Comparison of ENCODE assay signal across 8 cellular contexts in the genomic region with DNA sequence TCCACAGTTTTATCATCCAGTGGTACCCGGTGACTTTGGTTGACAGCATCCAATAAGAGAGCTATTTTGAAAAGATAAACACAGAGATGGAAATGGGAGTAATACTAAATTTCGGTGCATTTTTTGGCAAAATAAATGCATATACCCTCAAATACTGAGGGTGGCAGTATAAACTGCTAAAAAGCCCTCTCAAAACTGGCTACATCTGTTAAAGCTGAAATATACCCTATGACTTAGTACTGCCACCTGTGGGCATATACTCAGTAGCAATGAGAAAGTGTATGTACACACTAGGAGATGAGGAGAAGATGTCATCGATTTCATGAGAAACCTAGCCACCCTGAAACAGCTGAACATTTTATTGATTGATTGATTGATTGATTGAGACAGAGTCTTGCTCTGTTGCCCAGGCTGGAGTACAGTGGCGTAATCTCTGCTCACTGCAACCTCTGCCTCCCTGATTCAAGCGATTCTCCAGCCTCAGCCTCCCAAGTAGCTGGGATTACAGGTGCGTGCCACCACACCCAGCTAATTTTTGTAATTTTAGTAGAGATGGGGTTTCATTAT. TPM values are rescaled to one million over a fixed set of nuclear protein-coding genes. Genes with fewer than 3 reads are reported as not detected.
DNase-seq lines count a peak whose midpoint lies in the region; ATAC-seq and TF ChIP-seq lines count a peak whose summit lies in the region.

No MANE protein-coding gene starts in this region.

- no peak overlapping the region for H2BK120ac ChIP-seq in IMR-90 (ENCODE audit: low read depth, low read length)

- no peak overlapping the region for H3K23ac ChIP-seq in IMR-90 (ENCODE audit: low read depth, low read length)

- H3K36me3 ChIP-seq in ACC112 (ENCODE audit: insufficient read depth, low read length) (no peaks in the 10 kb centered on the region), IMR-90 (ENCODE audit: control insufficient read depth, insufficient read depth, low read length) (no peaks in the 10 kb centered on the region), vagina (no peaks in the 10 kb centered on the region)

- H3K4me3 Mint-ChIP-seq in T-helper 17 cell, result no peak overlapping the region

- dilution Hi-C loops in IMR-90 (cut with HindIII; ENCODE audit: low sequenced_read_pairs, unreplicated experiment), result no loop called here

- DNase-seq in GM10248 (ENCODE audit: extremely low spot score) (peak; percentile 50), IMR-90 (peak; percentile 63), T-helper 17 cell (no peak), left ventricle myocardium superior (no peak), vagina (ENCODE audit: extremely low spot score in 2 of 2) (no peak), lower leg skin (ENCODE audit: low spot score in 2 of 2) (no peak)

- H3K9me3 ChIP-seq in IMR-90 (ENCODE audit: control insufficient read depth, insufficient read depth, low read length) (no peaks in the 10 kb centered on the region), T-helper 17 cell (ENCODE audit: control insufficient read depth, low read length, poor library complexity, severe bottlenecking) (no peaks in the 10 kb centered on the region), vagina (no peaks in the 10 kb centered on the region)

- H4K8ac ChIP-seq in IMR-90 (ENCODE audit: low read depth in 2 of 2, low read length in 2 of 2), result no peak overlapping the region

- peaks cover 4% of the 10 kb centered on the region for H3K4me1 Mint-ChIP-seq in T-helper 17 cell

- no peaks in the 10 kb centered on the region for H3K79me2 ChIP-seq in ACC112 (ENCODE audit: control insufficient read depth, insufficient read depth, low read length, unreplicated experiment)

- BruUV-seq in IMR-90 (replicated peaks; lab: Mats Ljungman, UMichigan), result no TSS peak

- H3K27me3 ChIP-seq in ACC112 (ENCODE audit: insufficient read depth, low read length) (peaks cover 6% of the 10 kb centered on the region), IMR-90 (ENCODE audit: control insufficient read depth, insufficient read depth, low read length) (peaks cover 15% of the 10 kb centered on the region), vagina (no peaks in the 10 kb centered on the region)

- ATAC-seq in IMR-90 (ENCODE audit: low read depth) (peak; percentile 94), T-helper 17 cell (peak; percentile 100), left ventricle myocardium superior (peak; percentile 25), HG03025 (IDR thresholded peaks at IDR 0.05; ENCODE audit: low FRiP score, unreplicated experiment) (no peak)

- no peak overlapping the region for H3K4me2 ChIP-seq in IMR-90 (ENCODE audit: low read depth, low read length)

- no peak overlapping the region for H3K18ac ChIP-seq in IMR-90 (ENCODE audit: low read depth, low read length)

- no CpG with 5 or more reads among the region's 6 CpGs for WGBS in IMR-90 (ENCODE audit: extremely low coverage in 2 of 2, insufficient read length in 1 of 2), 2 experiments
- WGBS in lower leg skin, 2 donors, result 77 to 78% methylated on average over 6 of the region's 6 CpGs

- peak overlapping the region; percentile 58 for H3K4me3 ChIP-seq in ACC112 (ENCODE audit: low read depth, low read length)
- H3K4me3 ChIP-seq in IMR-90 (ENCODE audit: insufficient read depth, low read depth, low read length), result no peak overlapping the region
- no peak overlapping the region for H3K4me3 ChIP-seq in vagina
- no peak overlapping the region for H3K4me3 ChIP-seq in lower leg skin (ENCODE audit: low read depth, poor library complexity, severe bottlenecking)

- in situ Hi-C loops in IMR-90 (cut with MboI; ENCODE audit: low sequenced_read_pairs), result no loop called here

- TF ChIP-seq RAD21 in IMR-90 (IDR thresholded peaks at IDR 0.05; ENCODE audit: low read length), result peak; percentile 60

- no peaks in the 10 kb centered on the region for H3K36me3 Mint-ChIP-seq in T-helper 17 cell (ENCODE audit: low read depth)

- H2BK15ac ChIP-seq in IMR-90 (ENCODE audit: low read depth, low read length), result no peak overlapping the region

- H4K20me1 ChIP-seq in IMR-90 (ENCODE audit: insufficient read depth, low read length), result no peaks in the 10 kb centered on the region

- H4K5ac ChIP-seq in IMR-90 (ENCODE audit: low read depth, low read length), result no peak overlapping the region

- POLR2A ChIA-PET in GM10248 (lab: Yijun Ruan, JAX), result no interaction called here
- POLR2A ChIA-PET in IMR-90 (lab: Charles Lee; ENCODE audit: unreplicated experiment), result interaction anchor here (0.6 kb wide), 1 partner anchor 146 kb away, joined by 3 read pairs; no protein-coding TSS in a partner anchor

- no peak overlapping the region for H3K56ac ChIP-seq in IMR-90 (ENCODE audit: extremely low read depth, insufficient read depth, low read length)

- no peak overlapping the region for H3K14ac ChIP-seq in IMR-90 (replicated peaks; ENCODE audit: low read depth, low read length)

- H2AFZ ChIP-seq in ACC112 (ENCODE audit: low read length, unreplicated experiment) (peak overlapping the region; percentile 98), IMR-90 (replicated peaks; ENCODE audit: low read length, poor library complexity) (no peak overlapping the region)

- intact Hi-C loops in IMR-90 (cut with micrococcal nuclease), result loop anchor here (1.0 to 2.0 kb wide), 2 partner anchors 73 to 171 kb away; no protein-coding TSS in a partner anchor
- intact Hi-C loops in left ventricle myocardium superior (cut with micrococcal nuclease), result no loop called here
- intact Hi-C loops in vagina (cut with DNase I), result no loop called here
- intact Hi-C loops in lower leg skin (cut with DNase I; ENCODE audit: low total_unique reads), result no loop called here

- no peak overlapping the region for H2AK9ac ChIP-seq in IMR-90 (replicated peaks; ENCODE audit: low read depth, low read length, poor library complexity)

- CTCF ChIA-PET in GM10248 (lab: Yijun Ruan, JAX) (interaction anchor here (0.8 to 3.4 kb wide), 10 partner anchors 8 to 171 kb away, joined by 3 to 16 read pairs (median 4); partner anchors contain the start of gene TMEM128), IMR-90 (lab: Yijun Ruan, JAX) (interaction anchor here (0.5 to 2.8 kb wide), 17 partner anchors 8 to 179 kb away, joined by 3 to 19 read pairs (median 4); partner anchors contain the start of genes LYAR, TMEM128 and ZBTB49)

- no peak overlapping the region for H3K9ac ChIP-seq in IMR-90 (ENCODE audit: low read depth, low read length)

- TF ChIP-seq CTCF in GM10248 (IDR thresholded peaks at IDR 0.05; ENCODE audit: control extremely low read depth, extremely low read depth, low read depth, missing control alignments) (peak; percentile 16), IMR-90 (conservative IDR thresholded peaks at IDR 0.05; ENCODE audit: low read depth, low read length) (peak; percentile 59), vagina (IDR thresholded peaks at IDR 0.05) (peak in 2 of 3 experiments; percentile 6 to 40), lower leg skin (IDR thresholded peaks at IDR 0.05) (no peak)

- no peak overlapping the region for H4K91ac ChIP-seq in IMR-90 (ENCODE audit: insufficient read depth, low read depth, low read length)

- H3K4me1 ChIP-seq in ACC112 (ENCODE audit: control insufficient read depth, insufficient read depth, low read length, unreplicated experiment) (peaks cover 8% of the 10 kb centered on the region), IMR-90 (ENCODE audit: control insufficient read depth, insufficient read depth, low read length) (peaks cover 1% of the 10 kb centered on the region; the same call in 1 of the 2 replicates), vagina (no peaks in the 10 kb centered on the region)

- no peaks in the 10 kb centered on the region for H3K79me1 ChIP-seq in IMR-90 (ENCODE audit: low read depth in 1 of 2, low read length in 2 of 2)

- H3K27ac ChIP-seq in ACC112 (ENCODE audit: low read depth, low read length), result no peak overlapping the region
- H3K27ac ChIP-seq in IMR-90 (ENCODE audit: insufficient read depth, low read length), result no peak overlapping the region
- no peak overlapping the region for H3K27ac ChIP-seq in vagina

- H3K4ac ChIP-seq in IMR-90 (ENCODE audit: low read depth, low read length), result no peak overlapping the region

- TF ChIP-seq POLR2A in IMR-90 (IDR thresholded peaks at IDR 0.05; ENCODE audit: low read depth, low read length), result no peak
- TF ChIP-seq POLR2A in vagina (IDR thresholded peaks at IDR 0.05), result no peak
- TF ChIP-seq POLR2A in lower leg skin (IDR thresholded peaks at IDR 0.05), result no peak

- H2BK5ac ChIP-seq in IMR-90 (ENCODE audit: low read depth, low read length, poor library complexity, severe bottlenecking), result no peak overlapping the region

- no peak overlapping the region for H2AK5ac ChIP-seq in IMR-90 (ENCODE audit: low read depth, low read length)

- H3K27me3 Mint-ChIP-seq in T-helper 17 cell, result no peaks in the 10 kb centered on the region

- no peaks in the 10 kb centered on the region for H3K9me1 ChIP-seq in IMR-90 (ENCODE audit: insufficient read depth, low read length)

- H3K27ac Mint-ChIP-seq in T-helper 17 cell, result no peak overlapping the region

- no peak overlapping the region for H2BK20ac ChIP-seq in IMR-90 (ENCODE audit: low read depth, low read length)

RNA-seq across cellular contexts. Expression of gene TMEM128, which starts 12.2 kb away (rescaled TPM):
- total RNA-seq in IMR-90 (2012; rRNA removed) (21.9 and 27.2 TPM in 2 replicates), T-helper 17 cell (10 to 100 TPM in 1 of 2 donors, 1 to 10 TPM in 1; 9.0 to 10.5 TPM), left ventricle myocardium superior (9.5 TPM), vagina (15.2 TPM), lower leg skin (10 to 100 TPM; 19.5 to 24.5 (median 20.6) TPM)
- polyA plus RNA-seq in IMR-90 (2012; rRNA removed), result 16.3 and 22.6 TPM in 2 replicates
- polyA plus RNA-seq in IMR-90 (2012; cell fraction: cytosol; rRNA removed), result 8.9 and 12.6 TPM in 2 replicates
- polyA plus RNA-seq in IMR-90 (2012; cell fraction: nucleus; rRNA removed; ENCODE audit: low replicate concordance), result 3.7 and 11.2 TPM in 2 replicates

RNA-seq across cellular contexts. Expression of gene LYAR, which starts 29.7 kb away (rescaled TPM):
- total RNA-seq in IMR-90 (2012; rRNA removed), result 5.4 and 13.9 TPM in 2 replicates
- polyA plus RNA-seq in IMR-90 (2012; rRNA removed), result 7.2 and 8.2 TPM in 2 replicates
- 1.4 and 3.6 TPM in 2 replicates for polyA plus RNA-seq in IMR-90 (2012; cell fraction: cytosol; rRNA removed)
- polyA plus RNA-seq in IMR-90 (2012; cell fraction: nucleus; rRNA removed; ENCODE audit: low replicate concordance), result 0.60 and 3.7 TPM in 2 replicates
- total RNA-seq in T-helper 17 cell, result 10 to 100 TPM; 14.6 to 18.2 TPM
- total RNA-seq in left ventricle myocardium superior, result 10.0 TPM
- total RNA-seq in vagina, result 6.4 TPM
- total RNA-seq in lower leg skin, result 10 to 100 TPM in 2 of 4 donors, 1 to 10 TPM in 2; 5.9 to 13.2 (median 10.0) TPM

RNA-seq across cellular contexts. Expression of gene ZBTB49, which starts 29.8 kb away (rescaled TPM):
- total RNA-seq in IMR-90 (2012; rRNA removed) (4.2 and 4.8 TPM in 2 replicates), T-helper 17 cell (10 to 100 TPM in 1 of 2 donors, 1 to 10 TPM in 1; 7.4 to 12.9 TPM), left ventricle myocardium superior (3.8 TPM), vagina (5.4 TPM), lower leg skin (10 to 100 TPM in 1 of 4 donors, 1 to 10 TPM in 3; 4.9 to 29.5 (median 6.9) TPM)
- polyA plus RNA-seq in IMR-90 (2012; rRNA removed), result 3.2 TPM in 2 replicates
- polyA plus RNA-seq in IMR-90 (2012; cell fraction: cytosol; rRNA removed), result 0.92 and 1.1 TPM in 2 replicates
- polyA plus RNA-seq in IMR-90 (2012; cell fraction: nucleus; rRNA removed; ENCODE audit: low replicate concordance), result 4.7 and 6.9 TPM in 2 replicates

RNA-seq across cellular contexts. Expression of gene OTOP1, which starts 33.5 kb away (rescaled TPM):
- total RNA-seq in IMR-90 (2012; rRNA removed) (not detected in 2 replicates), T-helper 17 cell (not detected), left ventricle myocardium superior (not detected), vagina (not detected), lower leg skin (under 1 TPM in 2 of 4 donors, not detected in 2; 0.23 to 0.37 TPM)
- polyA plus RNA-seq in IMR-90 (2012; rRNA removed), result not detected in 2 replicates
- not detected in 2 replicates for polyA plus RNA-seq in IMR-90 (2012; cell fraction: cytosol; rRNA removed)
- polyA plus RNA-seq in IMR-90 (2012; cell fraction: nucleus; rRNA removed; ENCODE audit: low replicate concordance), result not detected in 2 replicates

Comparison
In these comparisons a context has a peak if more than half of its experiments do, and no peak if none do; other contexts are left out.
1. DNase-seq: peak in GM10248 (single experiment) and IMR-90 (single experiment); none in T-helper 17 cell (0 of 3), left ventricle myocardium superior (single experiment), vagina (0 of 2) and lower leg skin (0 of 2).
2. CTCF ChIP-seq: peak in GM10248 (single experiment), IMR-90 (single experiment) and vagina (2 of 3); none in lower leg skin (0 of 3).